Comparison of ENCODE assay signal across 8 cellular contexts in the genomic region with DNA sequence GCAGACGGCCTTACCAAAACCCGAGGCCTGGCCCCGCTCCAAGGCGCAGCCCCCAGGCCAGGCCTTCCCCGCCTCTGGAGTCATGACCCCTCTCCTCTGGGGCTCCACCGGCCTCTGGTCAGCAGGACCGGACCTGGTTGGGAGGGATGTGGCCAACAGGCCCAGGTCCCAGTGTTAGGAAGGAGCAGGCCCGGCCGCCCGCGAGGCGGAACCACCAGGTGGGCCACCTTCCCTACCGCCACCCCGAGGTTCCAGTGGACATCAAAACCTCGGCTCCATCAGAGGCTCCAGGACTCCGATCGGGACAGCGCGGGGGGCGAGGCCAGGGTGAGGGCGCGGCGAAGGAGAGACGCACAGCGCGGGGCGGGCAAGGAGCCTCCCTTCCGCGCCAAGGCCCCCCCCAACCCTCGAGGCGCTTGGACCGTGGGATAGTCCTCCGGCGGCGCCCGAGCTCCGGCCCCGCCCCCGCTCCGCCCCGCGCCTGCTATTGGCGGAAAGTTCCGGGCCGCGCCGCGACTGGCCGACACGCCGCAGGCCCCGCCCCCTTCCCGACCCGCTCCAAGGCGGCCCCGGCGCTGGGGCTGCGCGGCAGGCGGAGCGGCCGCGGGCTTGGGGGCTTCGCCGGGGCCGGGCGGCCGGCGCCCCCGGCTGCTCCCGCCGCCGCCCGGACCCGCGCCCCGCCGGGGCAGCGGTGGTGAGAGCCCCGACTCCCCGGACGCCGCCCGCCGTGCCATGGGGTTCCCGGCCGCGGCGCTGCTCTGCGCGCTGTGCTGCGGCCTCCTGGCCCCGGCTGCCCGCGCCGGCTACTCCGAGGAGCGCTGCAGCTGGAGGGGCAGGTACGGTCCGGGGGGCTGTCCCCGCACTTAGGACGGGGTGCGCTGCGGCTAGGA.
DNase-seq lines count a peak whose midpoint lies in the region; ATAC-seq and TF ChIP-seq lines count a peak whose summit lies in the region.

TSS of gene METRN (plus strand) at position 561 of the 890 bp plus-strand sequence. CDS start at position 733, 172 bp downstream.

- no peaks in the 10 kb centered on the region for H3K27me3 ChIP-seq in brain microvascular endothelial cell (replicated peaks)
- peaks cover 15% of the 10 kb centered on the region for H3K27me3 ChIP-seq in iPS-15b (ENCODE audit: control insufficient read depth, insufficient read depth, low read length)

- POLR2A ChIA-PET in HEK293 (lab: Yijun Ruan, JAX) = interaction anchor here (0.5 to 1.3 kb wide), 7 partner anchors 10 to 89 kb away, joined by 3 to 8 read pairs (median 4); partner anchors contain the start of gene HAGHL

- H3K27ac ChIP-seq in HEK293 (ENCODE audit: extremely low read depth, low read depth, low read length) (peak within 1 kb of the TSS; percentile 66; the same call in 1 of the 2 replicates), VCaP (peak within 1 kb of the TSS; percentile 53), brain microvascular endothelial cell (peak within 1 kb of the TSS; percentile 30)

- H3K4me3 ChIP-seq in HEK293 (ENCODE audit: low read depth, low read length) = peak within 1 kb of the TSS; percentile 44
- peak within 1 kb of the TSS; percentile 61 for H3K4me3 ChIP-seq in brain microvascular endothelial cell (ENCODE audit: low read depth, low read length)
- H3K4me3 ChIP-seq in iPS-15b (ENCODE audit: low read depth, low read length) = peak within 1 kb of the TSS; percentile 55
- peak within 1 kb of the TSS; percentile 63 for H3K4me3 ChIP-seq in skeletal muscle cell (ENCODE audit: low read depth, low read length)

- DNase-seq in EH (ENCODE audit: low read depth) = peak; percentile 91
- DNase-seq in NCI-H187 (lab: John Stamatoyannopoulos, UW) = peak; percentile 60 to 83
- peak; percentile 73 for DNase-seq in brain microvascular endothelial cell
- peak; percentile 53 for DNase-seq in skeletal muscle cell (ENCODE audit: low read depth)

- in situ Hi-C loops in brain microvascular endothelial cell (cut with HindIII; ENCODE audit: low pct_ligation_motif_present, low sequenced_read_pairs) = loop anchor here (25.0 kb wide), 1 partner anchor 272 kb away; the partner anchor contains the start of gene SOX8

- no peak for TF ChIP-seq CTCF in HEK293 (tag by site-specific recombination; IDR thresholded peaks at IDR 0.05)
- no peak for TF ChIP-seq CTCF in VCaP (conservative IDR thresholded peaks at IDR 0.05)
- TF ChIP-seq CTCF in brain microvascular endothelial cell (IDR thresholded peaks at IDR 0.05; ENCODE audit: low read depth, low read length, missing control alignments) = no peak

- CTCF ChIA-PET in HEK293 (lab: Yijun Ruan, JAX) = interaction anchor here (0.6 to 5.7 kb wide), 3 partner anchors 9 to 70 kb away, joined by 3 to 119 read pairs (median 38); partner anchors contain the start of genes CCDC78, CHTF18 and RPUSD1

- H3K9me3 ChIP-seq in HEK293 (ENCODE audit: control insufficient read depth, insufficient read depth, low read depth, low read length) (no peaks in the 10 kb centered on the region), iPS-15b (ENCODE audit: control insufficient read depth, insufficient read depth, low read length) (no peaks in the 10 kb centered on the region)

- no peak within 1 kb of the TSS for H3K9ac ChIP-seq in iPS-15b (ENCODE audit: low read depth, low read length)

- no peak for ATAC-seq in GM21360 (IDR thresholded peaks at IDR 0.05; ENCODE audit: unreplicated experiment)

- peaks cover 10% of the 10 kb centered on the region for H3K4me1 ChIP-seq in HEK293 (ENCODE audit: control insufficient read depth, insufficient read depth, low read length)
- peaks cover 2% of the 10 kb centered on the region for H3K4me1 ChIP-seq in iPS-15b (ENCODE audit: control insufficient read depth, insufficient read depth, low read length)

- H3K36me3 ChIP-seq in HEK293 (ENCODE audit: control insufficient read depth in 2 of 2, insufficient read depth in 1 of 2, low read length in 2 of 2) (peaks cover 0 to 7% of the 10 kb centered on the region in 2 experiments; a peak in 1 of 3 replicates), brain microvascular endothelial cell (replicated peaks) (peaks cover 2% of the 10 kb centered on the region), iPS-15b (ENCODE audit: control insufficient read depth, insufficient read depth, low read length) (no peaks in the 10 kb centered on the region)

TF ChIP-seq in HEK293, 187 proteins besides CTCF, POLR2A, EP300 and RAD21 (continues in another document):
- TF ChIP-seq SP3 (tag by site-specific recombination; IDR thresholded peaks at IDR 0.05) (peak; percentile 59; the same call in 1 of the 2 replicates), BCL11B (tag by site-specific recombination; IDR thresholded peaks at IDR 0.05; ENCODE audit: low read depth) (no peak), ZNF624 (tag by site-specific recombination; IDR thresholded peaks at IDR 0.05) (no peak), OVOL3 (tag by site-specific recombination; IDR thresholded peaks at IDR 0.05) (no peak), ZNF571 (tag by site-specific recombination; IDR thresholded peaks at IDR 0.05) (no peak), SP7 (tag by site-specific recombination; IDR thresholded peaks at IDR 0.05) (no peak), ZNF311 (tag by site-specific recombination; IDR thresholded peaks at IDR 0.05; ENCODE audit: borderline replicate concordance) (no peak), GFI1B (tag by site-specific recombination; IDR thresholded peaks at IDR 0.05) (no peak), TCF7L2 (IDR thresholded peaks at IDR 0.05; ENCODE audit: borderline replicate concordance, low read depth, low read length) (no peak), ZNF530 (tag by site-specific recombination; IDR thresholded peaks at IDR 0.05; ENCODE audit: low read depth) (no peak), ZNF18 (tag by site-specific recombination; IDR thresholded peaks at IDR 0.05) (no peak), ZIC2 (tag by site-specific recombination; IDR thresholded peaks at IDR 0.05) (peak; percentile 41; the same call in 1 of the 2 replicates), ZNF660 (tag by site-specific recombination; IDR thresholded peaks at IDR 0.05) (no peak), KLF8 (tag by site-specific recombination; IDR thresholded peaks at IDR 0.05) (no peak; the same call in 1 of the 2 replicates), ZBTB7A (tag by site-specific recombination; IDR thresholded peaks at IDR 0.05; ENCODE audit: low read depth) (no peak; the same call in 1 of the 2 replicates), ZNF426 (tag by site-specific recombination; IDR thresholded peaks at IDR 0.05) (no peak), ZNF146 (tag by site-specific recombination; IDR thresholded peaks at IDR 0.05) (no peak), ZNF830 (tag by site-specific recombination; IDR thresholded peaks at IDR 0.05; ENCODE audit: low read depth) (no peak), ZNF521 (tag by site-specific recombination; IDR thresholded peaks at IDR 0.05) (no peak), ZNF510 (tag by site-specific recombination; IDR thresholded peaks at IDR 0.05; ENCODE audit: insufficient replicate concordance) (no peak), ZNF211 (tag by site-specific recombination; IDR thresholded peaks at IDR 0.05; ENCODE audit: low read depth) (no peak), ZNF670 (tag by site-specific recombination; IDR thresholded peaks at IDR 0.05; ENCODE audit: low read depth) (no peak), ZNF239 (tag by site-specific recombination; IDR thresholded peaks at IDR 0.05) (no peak)
- TF ChIP-seq, protein P1, sequence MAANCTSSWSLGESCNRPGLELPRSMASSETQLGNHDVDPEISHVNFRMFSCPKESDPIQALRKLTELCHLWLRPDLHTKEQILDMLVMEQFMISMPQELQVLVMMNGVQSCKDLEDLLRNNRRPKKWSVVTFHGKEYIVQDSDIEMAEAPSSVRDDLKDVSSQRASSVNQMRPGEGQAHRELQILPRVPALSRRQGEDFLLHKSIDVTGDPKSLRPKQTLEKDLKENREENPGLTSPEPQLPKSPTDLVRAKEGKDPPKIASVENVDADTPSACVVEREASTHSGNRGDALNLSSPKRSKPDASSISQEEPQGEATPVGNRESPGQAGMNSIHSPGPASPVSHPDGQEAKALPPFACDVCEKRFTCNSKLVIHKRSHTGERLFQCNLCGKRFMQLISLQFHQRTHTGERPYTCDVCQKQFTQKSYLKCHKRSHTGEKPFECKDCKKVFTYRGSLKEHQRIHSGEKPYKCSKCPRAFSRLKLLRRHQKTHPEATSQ (tag by site-specific recombination; IDR thresholded peaks at IDR 0.05) = no peak
- TF ChIP-seq, protein P2, sequence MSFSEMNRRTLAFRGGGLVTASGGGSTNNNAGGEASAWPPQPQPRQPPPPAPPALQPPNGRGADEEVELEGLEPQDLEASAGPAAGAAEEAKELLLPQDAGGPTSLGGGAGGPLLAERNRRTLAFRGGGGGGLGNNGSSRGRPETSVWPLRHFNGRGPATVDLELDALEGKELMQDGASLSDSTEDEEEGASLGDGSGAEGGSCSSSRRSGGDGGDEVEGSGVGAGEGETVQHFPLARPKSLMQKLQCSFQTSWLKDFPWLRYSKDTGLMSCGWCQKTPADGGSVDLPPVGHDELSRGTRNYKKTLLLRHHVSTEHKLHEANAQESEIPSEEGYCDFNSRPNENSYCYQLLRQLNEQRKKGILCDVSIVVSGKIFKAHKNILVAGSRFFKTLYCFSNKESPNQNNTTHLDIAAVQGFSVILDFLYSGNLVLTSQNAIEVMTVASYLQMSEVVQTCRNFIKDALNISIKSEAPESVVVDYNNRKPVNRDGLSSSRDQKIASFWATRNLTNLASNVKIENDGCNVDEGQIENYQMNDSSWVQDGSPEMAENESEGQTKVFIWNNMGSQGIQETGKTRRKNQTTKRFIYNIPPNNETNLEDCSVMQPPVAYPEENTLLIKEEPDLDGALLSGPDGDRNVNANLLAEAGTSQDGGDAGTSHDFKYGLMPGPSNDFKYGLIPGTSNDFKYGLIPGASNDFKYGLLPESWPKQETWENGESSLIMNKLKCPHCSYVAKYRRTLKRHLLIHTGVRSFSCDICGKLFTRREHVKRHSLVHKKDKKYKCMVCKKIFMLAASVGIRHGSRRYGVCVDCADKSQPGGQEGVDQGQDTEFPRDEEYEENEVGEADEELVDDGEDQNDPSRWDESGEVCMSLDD (tag by site-specific recombination; IDR thresholded peaks at IDR 0.05) = no peak
